In genomic region chr19:36112678-36113077, GRCh38 we compare ENCODE assay signal across 13 cellular contexts. TPM values are rescaled to one million over a fixed set of nuclear protein-coding genes. Genes with fewer than 3 reads are reported as not detected.
DNase-seq lines count a peak whose midpoint lies in the region; ATAC-seq and TF ChIP-seq lines count a peak whose summit lies in the region.
"Had no signal": no experiment of that assay in that cellular context is flagged by ENCODE, and none has a peak within 500 bp of the region (broad histone marks: within the 10 kb centered on the region; RNA-seq: fewer than 3 reads in every experiment).

No MANE protein-coding gene starts in this region.

- ATAC-seq in activated naive CD4-positive, alpha-beta T cell treated with anti-CD3 and anti-CD28 coated beads, Interleukin-2, amount 50 U/mL, for 72 hours: no peak
- ATAC-seq in WTC11 (no peak), HG03108 (IDR thresholded peaks at IDR 0.05; ENCODE audit: unreplicated experiment) (no peak)
- no peak for ATAC-seq in stimulated activated memory B cell treated with anti-CD40 and anti-IgM and Interleukin-4, amounts not matched to agents 10 μg/mL and 1 μg/mL and 100 μg/mL, for 72 hours

- intact Hi-C loops in activated naive CD4-positive, alpha-beta T cell treated with anti-CD3 and anti-CD28 coated beads for 36 hours (cut with micrococcal nuclease): loop anchor here (10.0 kb wide), 2 partner anchors 398 to 662 kb away; partner anchors contain the start of genes KMT2B and ZNF850

- no peaks in the 10 kb centered on the region for H3K9me3 Mint-ChIP-seq in activated naive CD4-positive, alpha-beta T cell treated with anti-CD3 and anti-CD28 coated beads for 36 hours
- H3K9me3 Mint-ChIP-seq in activated naive CD4-positive, alpha-beta T cell treated with anti-CD3 and anti-CD28 coated beads, Interleukin-2, amount 50 U/mL, for 72 hours: no peaks in the 10 kb centered on the region
- H3K9me3 Mint-ChIP-seq in WTC11 (no peaks in the 10 kb centered on the region), glutamatergic neuron (ENCODE audit: unreplicated experiment) (peaks cover 21% of the 10 kb centered on the region)
- H3K9me3 Mint-ChIP-seq in stimulated activated memory B cell treated with anti-CD40 and anti-IgM and Interleukin-4, amounts not matched to agents 10 μg/mL and 1 μg/mL and 100 μg/mL, for 72 hours: no peaks in the 10 kb centered on the region

- no peak overlapping the region for H3K27ac Mint-ChIP-seq in activated naive CD4-positive, alpha-beta T cell treated with anti-CD3 and anti-CD28 coated beads for 36 hours
- H3K27ac Mint-ChIP-seq in activated naive CD4-positive, alpha-beta T cell treated with anti-CD3 and anti-CD28 coated beads, Interleukin-2, amount 50 U/mL, for 72 hours: peak overlapping the region in 1 of 2 donors; percentile 90
- H3K27ac Mint-ChIP-seq in WTC11: no peak overlapping the region
- H3K27ac Mint-ChIP-seq in glutamatergic neuron (ENCODE audit: unreplicated experiment): peak overlapping the region; percentile 55
- no peak overlapping the region for H3K27ac Mint-ChIP-seq in stimulated activated memory B cell treated with anti-CD40 and anti-IgM and Interleukin-4, amounts not matched to agents 10 μg/mL and 1 μg/mL and 100 μg/mL, for 72 hours

- no peak for DNase-seq in activated naive CD4-positive, alpha-beta T cell treated with anti-CD3 and anti-CD28 coated beads for 36 hours
- DNase-seq in activated naive CD4-positive, alpha-beta T cell treated with anti-CD3 and anti-CD28 coated beads, Interleukin-2, amount 50 U/mL, for 72 hours (ENCODE audit: low spot score in 2 of 2): no peak
- DNase-seq in WTC11 (ENCODE audit: low spot score) (no peak), glutamatergic neuron (no peak)
- DNase-seq in activated CD4-positive, CD25-positive, alpha-beta regulatory T cell treated with anti-CD3 and anti-CD28 coated beads, Interleukin-2, amount 50 U/mL, for 72 hours: no peak
- no peak for DNase-seq in stimulated activated CD4-positive, alpha-beta T cell treated with anti-CD3 and anti-CD28 coated beads, Interleukin-4, amount 100 ng/mL, for 24 hours
- DNase-seq: effector CD8-positive, alpha-beta T cell; hypothalamus; posterior cingulate gyrus had no signal

- H3K4me3 Mint-ChIP-seq in activated naive CD4-positive, alpha-beta T cell treated with anti-CD3 and anti-CD28 coated beads for 36 hours: peak overlapping the region; percentile 99
- H3K4me3 Mint-ChIP-seq in WTC11 (peak overlapping the region; percentile 95), glutamatergic neuron (ENCODE audit: unreplicated experiment) (peak overlapping the region; percentile 98)
- H3K4me3 Mint-ChIP-seq in stimulated activated memory B cell treated with anti-CD40 and anti-IgM and Interleukin-4, amounts not matched to agents 10 μg/mL and 1 μg/mL and 100 μg/mL, for 72 hours: peak overlapping the region; percentile 47

- H3K36me3 Mint-ChIP-seq in activated naive CD4-positive, alpha-beta T cell treated with anti-CD3 and anti-CD28 coated beads for 36 hours (ENCODE audit: low read depth): peaks cover 22% of the 10 kb centered on the region
- H3K36me3 Mint-ChIP-seq in activated naive CD4-positive, alpha-beta T cell treated with anti-CD3 and anti-CD28 coated beads, Interleukin-2, amount 50 U/mL, for 72 hours: peaks cover 20 to 23% of the 10 kb centered on the region in 2 donors
- H3K36me3 Mint-ChIP-seq in WTC11: peaks cover 18% of the 10 kb centered on the region
- H3K36me3 Mint-ChIP-seq in glutamatergic neuron (ENCODE audit: unreplicated experiment): no peaks in the 10 kb centered on the region
- peaks cover 36% of the 10 kb centered on the region for H3K36me3 Mint-ChIP-seq in stimulated activated memory B cell treated with anti-CD40 and anti-IgM and Interleukin-4, amounts not matched to agents 10 μg/mL and 1 μg/mL and 100 μg/mL, for 72 hours

- no peaks in the 10 kb centered on the region for H3K27me3 Mint-ChIP-seq in activated naive CD4-positive, alpha-beta T cell treated with anti-CD3 and anti-CD28 coated beads for 36 hours (ENCODE audit: low read depth)
- H3K27me3 Mint-ChIP-seq in WTC11 (ENCODE audit: low read depth) (peaks cover 3% of the 10 kb centered on the region), glutamatergic neuron (ENCODE audit: unreplicated experiment) (peaks cover 17% of the 10 kb centered on the region)
- H3K27me3 Mint-ChIP-seq in stimulated activated memory B cell treated with anti-CD40 and anti-IgM and Interleukin-4, amounts not matched to agents 10 μg/mL and 1 μg/mL and 100 μg/mL, for 72 hours: no peaks in the 10 kb centered on the region

- POLR2A ChIA-PET in WTC11 (lab: Charles Lee): no interaction called here

- TF ChIP-seq CTCF in WTC11 (IDR thresholded peaks at IDR 0.05): no peak
- TF ChIP-seq CTCF in glutamatergic neuron (IDR thresholded peaks at IDR 0.05; ENCODE audit: partially characterized antibody, unreplicated experiment): no peak

- peaks cover 30% of the 10 kb centered on the region for H3K4me1 Mint-ChIP-seq in activated naive CD4-positive, alpha-beta T cell treated with anti-CD3 and anti-CD28 coated beads for 36 hours (ENCODE audit: low read depth)
- H3K4me1 Mint-ChIP-seq in WTC11: peaks cover 30% of the 10 kb centered on the region
- H3K4me1 Mint-ChIP-seq in glutamatergic neuron (ENCODE audit: low read depth, unreplicated experiment): peaks cover 17% of the 10 kb centered on the region
- peaks cover 38% of the 10 kb centered on the region for H3K4me1 Mint-ChIP-seq in stimulated activated memory B cell treated with anti-CD40 and anti-IgM and Interleukin-4, amounts not matched to agents 10 μg/mL and 1 μg/mL and 100 μg/mL, for 72 hours

- CTCF ChIA-PET in activated naive CD4-positive, alpha-beta T cell treated with anti-CD3 and anti-CD28 coated beads for 36 hours (lab: Charles Lee): interaction anchor here (0.6 kb wide), 1 partner anchor 308 kb away, joined by 3 read pairs; no protein-coding TSS in a partner anchor
- CTCF ChIA-PET in WTC11 (lab: Charles Lee): no interaction called here

TF ChIP-seq in WTC11, 78 proteins besides CTCF, POLR2A, EP300 and RAD21 (continues in another document):
- TF ChIP-seq ZNF512 (CRISPR knock-in tag; IDR thresholded peaks at IDR 0.05; ENCODE audit: borderline replicate concordance) (no peak), ATF6 (CRISPR knock-in tag; IDR thresholded peaks at IDR 0.05) (no peak)

RNA-seq across cellular contexts. Expression of gene OVOL3, which starts 1.7 kb away (rescaled TPM):
- not detected for total RNA-seq in activated naive CD4-positive, alpha-beta T cell treated with anti-CD3 and anti-CD28 coated beads for 36 hours
- total RNA-seq in activated naive CD4-positive, alpha-beta T cell treated with anti-CD3 and anti-CD28 coated beads, Interleukin-2, amount 50 U/mL, for 72 hours: not detected
- total RNA-seq in WTC11 (2021) (not detected in 3 replicates), glutamatergic neuron (ENCODE audit: unreplicated experiment) (not detected)
- total RNA-seq: mononuclear cell, smooth muscle cell had no signal

RNA-seq across cellular contexts. Expression of gene POLR2I, which starts 2.0 kb away (rescaled TPM):
- total RNA-seq in activated naive CD4-positive, alpha-beta T cell treated with anti-CD3 and anti-CD28 coated beads for 36 hours: 10 to 100 TPM; 86.8 to 87.4 TPM
- 10 to 100 TPM; 39.1 to 66.3 TPM for total RNA-seq in activated naive CD4-positive, alpha-beta T cell treated with anti-CD3 and anti-CD28 coated beads, Interleukin-2, amount 50 U/mL, for 72 hours
- total RNA-seq in WTC11 (2021) (161 to 177 TPM (median 165 TPM) in 3 replicates), glutamatergic neuron (ENCODE audit: unreplicated experiment) (79.2 TPM)

RNA-seq across cellular contexts. Expression of gene TBCB, which starts 2.6 kb away (rescaled TPM):
- 100 to 1,000 TPM; 104 to 105 TPM for total RNA-seq in activated naive CD4-positive, alpha-beta T cell treated with anti-CD3 and anti-CD28 coated beads for 36 hours
- 100 to 1,000 TPM in 1 of 2 donors, 10 to 100 TPM in 1; 94.4 to 107 TPM for total RNA-seq in activated naive CD4-positive, alpha-beta T cell treated with anti-CD3 and anti-CD28 coated beads, Interleukin-2, amount 50 U/mL, for 72 hours
- total RNA-seq in WTC11 (2021) (170 to 187 TPM (median 182 TPM) in 3 replicates), glutamatergic neuron (ENCODE audit: unreplicated experiment) (337 TPM)

RNA-seq across cellular contexts. Expression of gene CAPNS1, which starts 27.2 kb away (rescaled TPM):
- 100 to 1,000 TPM; 301 to 307 TPM for total RNA-seq in activated naive CD4-positive, alpha-beta T cell treated with anti-CD3 and anti-CD28 coated beads for 36 hours
- 100 to 1,000 TPM; 234 to 377 TPM for total RNA-seq in activated naive CD4-positive, alpha-beta T cell treated with anti-CD3 and anti-CD28 coated beads, Interleukin-2, amount 50 U/mL, for 72 hours
- 332 to 358 TPM (median 344 TPM) in 3 replicates for total RNA-seq in WTC11 (2021)
- total RNA-seq in glutamatergic neuron (ENCODE audit: unreplicated experiment): 478 TPM

RNA-seq across cellular contexts. Expression of gene COX7A1, which starts 39.6 kb away (rescaled TPM):
- not detected for total RNA-seq in activated naive CD4-positive, alpha-beta T cell treated with anti-CD3 and anti-CD28 coated beads for 36 hours
- total RNA-seq in activated naive CD4-positive, alpha-beta T cell treated with anti-CD3 and anti-CD28 coated beads, Interleukin-2, amount 50 U/mL, for 72 hours: not detected
- total RNA-seq in WTC11 (2021): 0.64 to 1.0 TPM (median 0.70 TPM) in 3 replicates
- total RNA-seq in glutamatergic neuron (ENCODE audit: unreplicated experiment): 62.3 TPM
- total RNA-seq: mononuclear cell, smooth muscle cell had no signal

Comparison
In these comparisons a context has a peak if more than half of its experiments do, and no peak if none do; other contexts are left out.
1. H3K4me3 Mint-ChIP-seq: peak in every context shown above with its lines; median percentile 99 in activated naive CD4-positive, alpha-beta T cell treated with anti-CD3 and anti-CD28 coated beads for 36 hours; 98 in glutamatergic neuron; 95 in WTC11; 47 in stimulated activated memory B cell treated with anti-CD40 and anti-IgM and Interleukin-4, amounts not matched to agents 10 μg/mL and 1 μg/mL and 100 μg/mL, for 72 hours.